ENCODE assay signal across 5 cellular contexts in genomic region chr19:43339243-43339930, GRCh38. TPM values are rescaled to one million over a fixed set of nuclear protein-coding genes. Genes with fewer than 3 reads are reported as not detected.
"Had no signal": no experiment of that assay in that cellular context is flagged by ENCODE, and none has a peak within 500 bp of the region (broad histone marks: within the 10 kb centered on the region; RNA-seq: fewer than 3 reads in every experiment).

No MANE protein-coding gene starts in this region.

RNA-seq across cellular contexts. Expression of gene CD177, which starts 14.1 kb away (rescaled TPM):
- total RNA-seq: dermis blood vessel endothelial cell; mononuclear cell; naive thymus-derived CD8-positive, alpha-beta T cell; osteoblast; ureter had no signal
